11 cellular contexts compared by ENCODE assay signal in the genomic region with DNA sequence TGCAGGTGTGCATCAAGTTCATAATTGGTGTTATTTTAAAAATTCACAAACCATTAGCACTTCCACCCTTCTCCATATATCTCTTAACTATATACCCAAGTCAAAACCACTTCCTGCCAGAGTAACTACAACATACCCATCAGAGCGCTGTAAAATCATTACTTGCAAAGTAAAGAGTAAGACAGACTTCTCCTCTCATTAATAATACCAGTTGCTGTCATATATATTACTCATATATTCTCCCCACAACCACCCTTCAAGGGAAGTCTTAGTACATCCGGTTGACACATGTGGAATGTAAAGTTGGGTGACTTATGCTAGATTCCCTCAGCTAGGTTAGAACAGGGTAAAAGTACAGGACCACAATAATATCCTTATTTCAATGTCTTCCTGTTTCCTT. TPM values are rescaled to one million over a fixed set of nuclear protein-coding genes. Genes with fewer than 3 reads are reported as not detected.
DNase-seq lines count a peak whose midpoint lies in the region; ATAC-seq and TF ChIP-seq lines count a peak whose summit lies in the region.
"Had no signal": no experiment of that assay in that cellular context is flagged by ENCODE, and none has a peak within 500 bp of the region (broad histone marks: within the 10 kb centered on the region; RNA-seq: fewer than 3 reads in every experiment).

No MANE protein-coding gene starts in this region.

- no peaks in the 10 kb centered on the region for H3K9me3 ChIP-seq in CD4-positive, alpha-beta memory T cell (ENCODE audit: control insufficient read depth in 1 of 2, low read length in 2 of 2)
- H3K9me3 ChIP-seq in tibial nerve (no peaks in the 10 kb centered on the region), hepatocyte (ENCODE audit: low read depth) (no peaks in the 10 kb centered on the region)

- no peaks in the 10 kb centered on the region for H3K79me2 ChIP-seq in hepatocyte

- no peaks in the 10 kb centered on the region for H3K27me3 Mint-ChIP-seq in CD4-positive, alpha-beta memory T cell
- H3K27me3 Mint-ChIP-seq in activated naive CD8-positive, alpha-beta T cell treated with anti-CD3 and anti-CD28 coated beads, Interleukin-2, amount 50 U/mL, for 24 hours = peaks cover 1% of the 10 kb centered on the region
- H3K27me3 Mint-ChIP-seq: activated B cell treated with CpG ODN at 0.5 μM for 24 hours had no signal

- no peaks in the 10 kb centered on the region for H4K20me1 ChIP-seq in hepatocyte (ENCODE audit: insufficient read depth, poor library complexity, severe bottlenecking)

- ATAC-seq in GM21423 (IDR thresholded peaks at IDR 0.05; ENCODE audit: unreplicated experiment) (peak; percentile 73), HG03558 (IDR thresholded peaks at IDR 0.05; ENCODE audit: extremely low read depth, unreplicated experiment) (peak; percentile 54)
- ATAC-seq in activated naive CD8-positive, alpha-beta T cell treated with anti-CD3 and anti-CD28 coated beads, Interleukin-2, amount 50 U/mL, for 24 hours = peak; percentile 94

- no peak overlapping the region for H2AFZ ChIP-seq in hepatocyte

- WGBS in tibial nerve, 2 donors = 79 to 87% methylated on average over 2 of the region's 2 CpGs
- WGBS in hepatocyte (ENCODE audit: low lambda C conversion rate, missing lambda C conversion rate) = 87% methylated on average over 2 of the region's 2 CpGs

- H3K4me3 Mint-ChIP-seq in CD4-positive, alpha-beta memory T cell = peak overlapping the region in 6 of 8 donors; percentile 0 to 53 (median 24)
- peak overlapping the region; percentile 21 for H3K4me3 Mint-ChIP-seq in activated naive CD8-positive, alpha-beta T cell treated with anti-CD3 and anti-CD28 coated beads, Interleukin-2, amount 50 U/mL, for 24 hours
- H3K4me3 Mint-ChIP-seq: activated B cell treated with CpG ODN at 0.5 μM for 24 hours had no signal

- H3K9me2 ChIP-seq in hepatocyte (replicated peaks; ENCODE audit: insufficient read depth) = no peaks in the 10 kb centered on the region

- no peak overlapping the region for H3K27ac ChIP-seq in CD4-positive, alpha-beta memory T cell (ENCODE audit: low read depth, low read length)
- H3K27ac ChIP-seq in tibial nerve (no peak overlapping the region), hepatocyte (no peak overlapping the region)

- peak in 3 of 5 donors; percentile 29 to 39 (median 32) for DNase-seq in CD4-positive, alpha-beta memory T cell
- DNase-seq in activated naive CD8-positive, alpha-beta T cell treated with anti-CD3 and anti-CD28 coated beads, Interleukin-2, amount 50 U/mL, for 24 hours = no peak
- DNase-seq in tibial nerve (ENCODE audit: low spot score in 2 of 2) (no peak), ureter (ENCODE audit: low spot score) (no peak), hepatocyte (ENCODE audit: low spot score) (no peak), erythroblast (lab: John Stamatoyannopoulos, UW) (no peak)
- DNase-seq: activated B cell treated with CpG ODN at 0.5 μM for 24 hours, DMS153 had no signal

- no peak for TF ChIP-seq EP300 in tibial nerve (IDR thresholded peaks at IDR 0.05)

- H3K9me3 Mint-ChIP-seq in CD4-positive, alpha-beta memory T cell = peaks cover 0 to 4% (median 0%) of the 10 kb centered on the region in 8 donors
- peaks cover 6% of the 10 kb centered on the region for H3K9me3 Mint-ChIP-seq in activated naive CD8-positive, alpha-beta T cell treated with anti-CD3 and anti-CD28 coated beads, Interleukin-2, amount 50 U/mL, for 24 hours
- H3K9me3 Mint-ChIP-seq: activated B cell treated with CpG ODN at 0.5 μM for 24 hours had no signal

- no peak for TF ChIP-seq POLR2A in tibial nerve (IDR thresholded peaks at IDR 0.05)
- no peak for TF ChIP-seq POLR2A in erythroblast (IDR thresholded peaks at IDR 0.05; ENCODE audit: low read length)

- no peaks in the 10 kb centered on the region for H3K27me3 ChIP-seq in CD4-positive, alpha-beta memory T cell (ENCODE audit: insufficient read depth, low read length)
- H3K27me3 ChIP-seq in tibial nerve (no peaks in the 10 kb centered on the region), hepatocyte (no peaks in the 10 kb centered on the region)

- H3K36me3 Mint-ChIP-seq in CD4-positive, alpha-beta memory T cell = peaks cover 0 to 3% of the 10 kb centered on the region in 2 donors
- H3K36me3 Mint-ChIP-seq in activated naive CD8-positive, alpha-beta T cell treated with anti-CD3 and anti-CD28 coated beads, Interleukin-2, amount 50 U/mL, for 24 hours (ENCODE audit: low read depth) = no peaks in the 10 kb centered on the region

- peak overlapping the region in 6 of 7 donors; percentile 1 to 57 (median 19) for H3K27ac Mint-ChIP-seq in CD4-positive, alpha-beta memory T cell
- H3K27ac Mint-ChIP-seq in activated naive CD8-positive, alpha-beta T cell treated with anti-CD3 and anti-CD28 coated beads, Interleukin-2, amount 50 U/mL, for 24 hours = peak overlapping the region; percentile 84
- H3K27ac Mint-ChIP-seq: activated B cell treated with CpG ODN at 0.5 μM for 24 hours had no signal

- CTCF ChIA-PET in CD4-positive, alpha-beta memory T cell (lab: Charles Lee; ENCODE audit: partially characterized antibody) = no interaction called here

- H3K4me1 Mint-ChIP-seq in CD4-positive, alpha-beta memory T cell = peaks cover 15 to 31% (median 24%) of the 10 kb centered on the region in 4 donors
- peaks cover 48% of the 10 kb centered on the region for H3K4me1 Mint-ChIP-seq in activated naive CD8-positive, alpha-beta T cell treated with anti-CD3 and anti-CD28 coated beads, Interleukin-2, amount 50 U/mL, for 24 hours

- intact Hi-C loops in CD4-positive, alpha-beta memory T cell (cut with micrococcal nuclease) = no loop called here

- POLR2A ChIA-PET in CD4-positive, alpha-beta memory T cell (lab: Charles Lee; ENCODE audit: partially characterized antibody) = interaction anchor here (0.6 to 1.5 kb wide), 3 partner anchors 10 to 207 kb away, joined by 3 to 7 read pairs (median 6); a partner anchor contains a TSS

- TF ChIP-seq CTCF in tibial nerve (IDR thresholded peaks at IDR 0.05) (no peak), hepatocyte (IDR thresholded peaks at IDR 0.05; ENCODE audit: poor library complexity) (no peak)

- H3K4me3 ChIP-seq in CD4-positive, alpha-beta memory T cell (ENCODE audit: low read length in 2 of 2) = no peak overlapping the region
- no peak overlapping the region for H3K4me3 ChIP-seq in tibial nerve
- H3K4me3 ChIP-seq in hepatocyte = no peak overlapping the region

- H3K4me1 ChIP-seq in CD4-positive, alpha-beta memory T cell (ENCODE audit: insufficient read depth, low read length) = peaks cover 33% of the 10 kb centered on the region
- H3K4me1 ChIP-seq in tibial nerve (peaks cover 0 to 19% (median 3%) of the 10 kb centered on the region in 4 donors), hepatocyte (ENCODE audit: insufficient read depth) (no peaks in the 10 kb centered on the region)

- H3K36me3 ChIP-seq in CD4-positive, alpha-beta memory T cell (ENCODE audit: insufficient read depth, low read length) = no peaks in the 10 kb centered on the region
- H3K36me3 ChIP-seq in tibial nerve (no peaks in the 10 kb centered on the region), hepatocyte (replicated peaks; ENCODE audit: insufficient read depth, low read depth) (no peaks in the 10 kb centered on the region)

- H3K4me2 ChIP-seq in hepatocyte = no peak overlapping the region

RNA-seq across cellular contexts. Expression of a gene that starts 5.6 kb away (rescaled TPM):
- 10 to 100 TPM; 15.6 to 15.7 TPM for total RNA-seq in CD4-positive, alpha-beta memory T cell
- under 1 TPM in 1 of 2 donors, not detected in 1; 0.53 TPM for polyA plus RNA-seq in CD4-positive, alpha-beta memory T cell
- 100 to 1,000 TPM; 110 to 241 (median 179) TPM for total RNA-seq in tibial nerve
- 1.4 TPM for total RNA-seq in ureter
- total RNA-seq in hepatocyte = 216 and 475 TPM in 2 replicates
- 0.49 and 2.0 TPM in 2 replicates for polyA plus RNA-seq in hepatocyte

RNA-seq across cellular contexts. Expression of a gene that starts 10.1 kb away (rescaled TPM):
- total RNA-seq in CD4-positive, alpha-beta memory T cell = under 1 TPM in 1 of 2 experiments, not detected in 1; 0.17 TPM
- polyA plus RNA-seq in CD4-positive, alpha-beta memory T cell = under 1 TPM in 1 of 2 donors, not detected in 1; 0.09 TPM
- total RNA-seq in tibial nerve (1 to 10 TPM in 3 of 4 donors, under 1 TPM in 1; 0.78 to 3.9 (median 2.5) TPM), ureter (4.0 TPM), hepatocyte (8.3 and 8.7 TPM in 2 replicates)
- 6.9 and 7.3 TPM in 2 replicates for polyA plus RNA-seq in hepatocyte

RNA-seq across cellular contexts. Expression of a gene that starts 13.9 kb away (rescaled TPM):
- total RNA-seq in CD4-positive, alpha-beta memory T cell = 10 to 100 TPM; 21.1 to 23.0 TPM
- polyA plus RNA-seq in CD4-positive, alpha-beta memory T cell = 10 to 100 TPM; 11.6 to 15.9 TPM
- total RNA-seq in tibial nerve (10 to 100 TPM; 10.8 to 24.3 (median 16.8) TPM), ureter (18.5 TPM), hepatocyte (19.7 and 23.4 TPM in 2 replicates)
- 6.8 and 9.0 TPM in 2 replicates for polyA plus RNA-seq in hepatocyte

RNA-seq across cellular contexts. Expression of a gene that starts 53.4 kb away (rescaled TPM):
- not detected for total RNA-seq in CD4-positive, alpha-beta memory T cell
- polyA plus RNA-seq in CD4-positive, alpha-beta memory T cell = not detected
- not detected for total RNA-seq in tibial nerve
- total RNA-seq in ureter = not detected
- total RNA-seq in hepatocyte = not detected in 2 replicates
- not detected in 2 replicates for polyA plus RNA-seq in hepatocyte
- total RNA-seq: renal cortical epithelial cell had no signal

RNA-seq across cellular contexts. Expression of a gene that starts 53.4 kb away (rescaled TPM):
- under 1 TPM; 0.33 to 0.47 TPM for total RNA-seq in CD4-positive, alpha-beta memory T cell
- polyA plus RNA-seq in CD4-positive, alpha-beta memory T cell = under 1 TPM; 0.38 to 0.98 TPM
- 10 to 100 TPM in 1 of 4 donors, 1 to 10 TPM in 3; 2.5 to 10.3 (median 4.6) TPM for total RNA-seq in tibial nerve
- 4.5 TPM for total RNA-seq in ureter
- total RNA-seq in hepatocyte = 0.97 and 1.0 TPM in 2 replicates
- 0.50 TPM in 1 of 2 replicates, not detected in the other for polyA plus RNA-seq in hepatocyte

Comparison
In these comparisons a context has a peak if more than half of its experiments do, and no peak if none do; other contexts are left out.
1. DNase-seq: peak in CD4-positive, alpha-beta memory T cell (3 of 5); none in activated naive CD8-positive, alpha-beta T cell treated with anti-CD3 and anti-CD28 coated beads, Interleukin-2, amount 50 U/mL, for 24 hours (single experiment), tibial nerve (0 of 2), ureter (single experiment), hepatocyte (single experiment) and erythroblast (0 of 2).
2. RNA of a gene that starts 5.6 kb away (total RNA-seq): 216 to 475 TPM in hepatocyte and 110 to 241 TPM in tibial nerve; 15.6 to 15.7 TPM in CD4-positive, alpha-beta memory T cell and 1.4 TPM in ureter (single experiment); every median in the first group is over 4 times any median in the second.
3. Peak in every context shown above with its lines, with median percentiles within 50 percentile points of each other: ATAC-seq.